1 cellular context compared by ENCODE assay signal in genomic region chr7:55736641-55737221, GRCh38.
A peak's percentile ranks its signal among the peaks of the same experiment; 100 is the strongest.
TF ChIP-seq lines count a peak whose summit lies in the region.
"Not testable (repeated sequence)": the region's sequence is repeated elsewhere in the genome, so short reads cannot be mapped to it uniquely, and the experiment has no call there.

No MANE protein-coding gene starts in this region.

TF ChIP-seq in HepG2, 621 proteins besides CTCF, POLR2A, EP300 and RAD21 (continued from another document):
- 0 out of 2 replicates have a peak, but pooled peaks have one; percentile 14 for TF ChIP-seq PAXIP1 (CRISPR knock-in tag; conservative IDR thresholded peaks at IDR 0.05)
- TF ChIP-seq THAP11 (CRISPR knock-in tag; IDR thresholded peaks at IDR 0.05): 0 out of 2 replicates have a peak, but pooled peaks have one; percentile 35
- TF ChIP-seq LCORL (IDR thresholded peaks at IDR 0.05): not testable (repeated sequence)
- 0 out of 2 replicates have a peak, but pooled peaks have one; percentile 24 for TF ChIP-seq LCORL (CRISPR knock-in tag; IDR thresholded peaks at IDR 0.05)
- TF ChIP-seq ZFY (CRISPR knock-in tag; IDR thresholded peaks at IDR 0.05): peak; percentile 45
- 0 out of 2 replicates have a peak, but pooled peaks have one; percentile 17 for TF ChIP-seq HDAC1 (CRISPR knock-in tag; IDR thresholded peaks at IDR 0.05)
- TF ChIP-seq SP2 (CRISPR knock-in tag; IDR thresholded peaks at IDR 0.05): peak; percentile 74
- 0 out of 2 replicates have a peak, but pooled peaks have one; percentile 27 for TF ChIP-seq ELF3 (CRISPR knock-in tag; IDR thresholded peaks at IDR 0.05)
- 0 out of 2 replicates have a peak, but pooled peaks have one; percentile 18 for TF ChIP-seq TAF1 (CRISPR knock-in tag; IDR thresholded peaks at IDR 0.05)
- TF ChIP-seq MYC (CRISPR knock-in tag; IDR thresholded peaks at IDR 0.05; ENCODE audit: borderline replicate concordance): 0 out of 2 replicates have a peak, but pooled peaks have one; percentile 34
- TF ChIP-seq ZFX (CRISPR knock-in tag; IDR thresholded peaks at IDR 0.05; ENCODE audit: low read depth): peak; percentile 77
- peak; percentile 52; the same call in 1 of the 2 replicates for TF ChIP-seq ZNF292 (CRISPR knock-in tag; IDR thresholded peaks at IDR 0.05; ENCODE audit: borderline replicate concordance, low read depth)
- TF ChIP-seq SALL2 (CRISPR knock-in tag; IDR thresholded peaks at IDR 0.05): 0 out of 2 replicates have a peak, but pooled peaks have one; percentile 46
- TF ChIP-seq MED1 (CRISPR knock-in tag; IDR thresholded peaks at IDR 0.05): 0 out of 2 replicates have a peak, but pooled peaks have one; percentile 28
- TF ChIP-seq NFYC (CRISPR knock-in tag; IDR thresholded peaks at IDR 0.05): peak; percentile 75
- 0 out of 2 replicates have a peak, but pooled peaks have one; percentile 18 for TF ChIP-seq SPEN (CRISPR knock-in tag; IDR thresholded peaks at IDR 0.05; ENCODE audit: low read depth)
- TF ChIP-seq RARA (CRISPR knock-in tag; IDR thresholded peaks at IDR 0.05): peak; percentile 78
- TF ChIP-seq FOXK1 (CRISPR knock-in tag; IDR thresholded peaks at IDR 0.05; ENCODE audit: borderline replicate concordance, low read depth): peak; percentile 16; the same call in 1 of the 2 replicates
- peak; percentile 17; the same call in 1 of the 2 replicates for TF ChIP-seq HNF4A (CRISPR knock-in tag; IDR thresholded peaks at IDR 0.05)
- peak; percentile 77 for TF ChIP-seq ZNF687 (CRISPR knock-in tag; IDR thresholded peaks at IDR 0.05)
- TF ChIP-seq DRAP1 (CRISPR knock-in tag; IDR thresholded peaks at IDR 0.05): peak; percentile 15; the same call in 1 of the 2 replicates
- peak; percentile 63 for TF ChIP-seq TEAD3 (CRISPR knock-in tag; optimal IDR thresholded peaks at IDR 0.05; ENCODE audit: borderline replicate concordance)
- 0 out of 2 replicates have a peak, but pooled peaks have one; percentile 15 for TF ChIP-seq RXRB (CRISPR knock-in tag; IDR thresholded peaks at IDR 0.05; ENCODE audit: borderline replicate concordance)
